ENCODE assay signal across 11 cellular contexts in the genomic region with DNA sequence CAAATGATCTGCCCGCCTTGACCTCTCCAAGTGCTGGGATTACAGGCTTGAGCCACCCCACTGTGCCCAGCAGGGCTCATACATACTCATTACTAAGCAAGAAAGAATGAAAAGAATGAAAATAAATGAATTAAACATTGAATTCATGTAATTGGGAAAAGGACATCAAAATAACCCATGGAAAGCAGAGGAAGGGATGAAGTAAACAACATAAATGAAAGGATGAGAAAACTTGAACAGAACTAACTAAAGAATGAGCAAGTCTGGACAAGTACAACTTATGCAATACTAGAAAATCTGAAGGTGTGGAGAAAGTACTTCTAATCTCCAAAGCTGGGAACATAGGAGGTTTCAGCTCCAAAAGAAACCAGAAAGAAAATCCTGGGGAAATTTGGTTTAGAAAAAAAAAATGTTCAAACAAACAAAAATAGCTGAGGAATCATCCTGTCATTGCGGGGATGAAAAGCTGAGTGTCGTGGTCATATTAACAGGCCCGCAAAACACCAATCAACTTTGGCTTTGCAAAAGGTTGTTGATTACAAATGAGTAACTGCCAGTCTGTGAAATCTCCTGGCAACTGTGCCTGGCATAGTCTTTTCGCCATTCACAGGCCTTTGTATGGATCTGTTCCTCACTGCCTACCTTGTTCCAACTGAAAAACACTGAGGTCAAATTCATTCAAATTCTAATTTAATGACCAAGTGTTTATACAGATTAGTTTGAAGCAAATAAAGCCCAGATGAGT. TPM values are rescaled to one million over a fixed set of nuclear protein-coding genes. Genes with fewer than 3 reads are reported as not detected.
DNase-seq lines count a peak whose midpoint lies in the region; ATAC-seq and TF ChIP-seq lines count a peak whose summit lies in the region.
"Had no signal": no experiment of that assay in that cellular context is flagged by ENCODE, and none has a peak within 500 bp of the region (broad histone marks: within the 10 kb centered on the region; RNA-seq: fewer than 3 reads in every experiment).

No MANE protein-coding gene starts in this region.

- DNase-seq in activated CD4-positive, alpha-beta T cell treated with anti-CD3 and anti-CD28 coated beads for 36 hours = no peak
- no peak for DNase-seq in activated CD4-positive, alpha-beta T cell treated with anti-CD3 and anti-CD28 coated beads, Interleukin-2, amount 50 U/mL, for 48 hours
- peak; percentile 22 for DNase-seq in MG63
- DNase-seq in renal cortical epithelial cell (ENCODE audit: low read depth) = peak; percentile 87
- no peak for DNase-seq in stimulated activated CD4-positive, alpha-beta T cell treated with anti-CD3 and anti-CD28 coated beads, Interleukin-1b, Interleukin-23, amount 100 ng/mL, for 48 hours
- DNase-seq in hepatocyte (ENCODE audit: low spot score) = no peak
- no peak for DNase-seq in stimulated activated CD4-positive, alpha-beta T cell treated with anti-CD3 and anti-CD28 coated beads, Interleukin-2, amount 100 ng/mL, for 24 hours
- DNase-seq: NCI-H1436 treated with DMSO at 0.1 percent for 48 hours; stimulated activated CD4-positive, alpha-beta T cell treated with anti-CD3 and anti-CD28 coated beads, Interleukin-2, amount 100 ng/mL, for 48 hours; stomach had no signal

- no peaks in the 10 kb centered on the region for H3K9me3 Mint-ChIP-seq in activated CD4-positive, alpha-beta T cell treated with anti-CD3 and anti-CD28 coated beads for 36 hours (ENCODE audit: low read depth)

- H3K4me1 Mint-ChIP-seq in activated CD4-positive, alpha-beta T cell treated with anti-CD3 and anti-CD28 coated beads for 36 hours = peaks cover 44% of the 10 kb centered on the region

- H3K4me2 ChIP-seq in hepatocyte = no peak overlapping the region

- H3K27me3 ChIP-seq in MG63 (no peaks in the 10 kb centered on the region), hepatocyte (no peaks in the 10 kb centered on the region)
- H3K27me3 ChIP-seq: stomach had no signal

- H3K79me2 ChIP-seq in hepatocyte = peaks cover 19% of the 10 kb centered on the region

- TF ChIP-seq CTCF in hepatocyte (IDR thresholded peaks at IDR 0.05; ENCODE audit: poor library complexity) = no peak

- H3K27ac Mint-ChIP-seq in activated CD4-positive, alpha-beta T cell treated with anti-CD3 and anti-CD28 coated beads for 36 hours = peak overlapping the region; percentile 31

- 76% methylated on average over 5 of the region's 5 CpGs for WGBS in hepatocyte (ENCODE audit: low lambda C conversion rate, missing lambda C conversion rate)

- intact Hi-C loops in activated CD4-positive, alpha-beta T cell treated with anti-CD3 and anti-CD28 coated beads for 36 hours (cut with DNase I, micrococcal nuclease) = loop anchor here (5.0 to 10.0 kb wide), 2 partner anchors 359 to 694 kb away; partner anchors contain the start of gene PLGRKT (in 1 of the 2)

- H3K9me3 ChIP-seq in MG63 (no peaks in the 10 kb centered on the region), hepatocyte (ENCODE audit: low read depth) (no peaks in the 10 kb centered on the region)
- H3K9me3 ChIP-seq: stomach had no signal

- peaks cover 6% of the 10 kb centered on the region for H3K36me3 Mint-ChIP-seq in activated CD4-positive, alpha-beta T cell treated with anti-CD3 and anti-CD28 coated beads for 36 hours (ENCODE audit: low read depth)

- CTCF ChIA-PET in activated CD4-positive, alpha-beta T cell treated with anti-CD3 and anti-CD28 coated beads for 36 hours (lab: Charles Lee) = interaction anchor here (1.0 to 1.5 kb wide), 3 partner anchors 19 to 245 kb away, joined by 3 to 4 read pairs (median 3); no protein-coding TSS in a partner anchor

- H3K27ac ChIP-seq in hepatocyte = no peak overlapping the region

- H3K4me1 ChIP-seq in hepatocyte (ENCODE audit: insufficient read depth) = peaks cover 15% of the 10 kb centered on the region

- H4K20me1 ChIP-seq in hepatocyte (ENCODE audit: insufficient read depth, poor library complexity, severe bottlenecking) = peaks cover 5% of the 10 kb centered on the region

- H2AFZ ChIP-seq in hepatocyte = no peak overlapping the region

- POLR2A ChIA-PET in activated CD4-positive, alpha-beta T cell treated with anti-CD3 and anti-CD28 coated beads for 36 hours (lab: Charles Lee) = interaction anchor here (0.6 to 0.7 kb wide), 2 partner anchors 316 to 676 kb away, joined by 3 read pairs; no protein-coding TSS in a partner anchor

- ATAC-seq in activated CD4-positive, alpha-beta T cell treated with anti-CD3 and anti-CD28 coated beads for 36 hours = no peak
- ATAC-seq in esophagus mucosa = peak; percentile 28

- no peak overlapping the region for H3K4me3 Mint-ChIP-seq in activated CD4-positive, alpha-beta T cell treated with anti-CD3 and anti-CD28 coated beads for 36 hours

- no peaks in the 10 kb centered on the region for H3K36me3 ChIP-seq in MG63
- no peaks in the 10 kb centered on the region for H3K36me3 ChIP-seq in hepatocyte (replicated peaks; ENCODE audit: insufficient read depth, low read depth)
- H3K36me3 ChIP-seq: stomach had no signal

- H3K9me2 ChIP-seq in hepatocyte (replicated peaks; ENCODE audit: insufficient read depth) = no peaks in the 10 kb centered on the region

- H3K4me3 ChIP-seq in MG63 (no peak overlapping the region), hepatocyte (no peak overlapping the region)
- H3K4me3 ChIP-seq: stomach had no signal

- no peaks in the 10 kb centered on the region for H3K27me3 Mint-ChIP-seq in activated CD4-positive, alpha-beta T cell treated with anti-CD3 and anti-CD28 coated beads for 36 hours

RNA-seq across cellular contexts. Expression of gene AK3, which starts 2.3 kb away (rescaled TPM):
- total RNA-seq in activated CD4-positive, alpha-beta T cell treated with anti-CD3 and anti-CD28 coated beads for 36 hours = 10 to 100 TPM; 32.6 to 41.0 TPM
- 13.9 and 16.6 TPM in 2 replicates for total RNA-seq in MG63 (2014; rRNA removed; shearing (Covaris generic); ENCODE audit: low replicate concordance)
- total RNA-seq in esophagus mucosa = 65.6 TPM
- total RNA-seq in renal cortical epithelial cell = 101 and 148 TPM in 2 replicates
- total RNA-seq in hepatocyte = 121 and 141 TPM in 2 replicates
- polyA plus RNA-seq in hepatocyte = 72.6 and 102 TPM in 2 replicates

RNA-seq across cellular contexts. Expression of gene RCL1, which starts 49.4 kb away (rescaled TPM):
- total RNA-seq in activated CD4-positive, alpha-beta T cell treated with anti-CD3 and anti-CD28 coated beads for 36 hours = 10 to 100 TPM; 27.0 to 36.4 TPM
- 6.8 and 9.0 TPM in 2 replicates for total RNA-seq in MG63 (2014; rRNA removed; shearing (Covaris generic); ENCODE audit: low replicate concordance)
- total RNA-seq in esophagus mucosa (13.9 TPM), renal cortical epithelial cell (12.9 and 18.5 TPM in 2 replicates), hepatocyte (25.6 and 38.9 TPM in 2 replicates)
- polyA plus RNA-seq in hepatocyte = 20.9 and 30.1 TPM in 2 replicates

Comparison
In these comparisons a context has a peak if more than half of its experiments do, and no peak if none do; other contexts are left out.
1. DNase-seq: peak in MG63 (single experiment) and renal cortical epithelial cell (single experiment); none in activated CD4-positive, alpha-beta T cell treated with anti-CD3 and anti-CD28 coated beads for 36 hours (single experiment), activated CD4-positive, alpha-beta T cell treated with anti-CD3 and anti-CD28 coated beads, Interleukin-2, amount 50 U/mL, for 48 hours (0 of 2), stimulated activated CD4-positive, alpha-beta T cell treated with anti-CD3 and anti-CD28 coated beads, Interleukin-1b, Interleukin-23, amount 100 ng/mL, for 48 hours (single experiment), hepatocyte (single experiment) and stimulated activated CD4-positive, alpha-beta T cell treated with anti-CD3 and anti-CD28 coated beads, Interleukin-2, amount 100 ng/mL, for 24 hours (0 of 2).